In genomic region chr22:49574861-49575702, GRCh38 we compare ENCODE assay signal across 1 cellular context.
TF ChIP-seq lines count a peak whose summit lies in the region.

No MANE protein-coding gene starts in this region.

TF ChIP-seq in GM23338, 12 proteins besides CTCF, POLR2A, EP300 and RAD21 (continued from another document):
- TF ChIP-seq, protein P1, sequence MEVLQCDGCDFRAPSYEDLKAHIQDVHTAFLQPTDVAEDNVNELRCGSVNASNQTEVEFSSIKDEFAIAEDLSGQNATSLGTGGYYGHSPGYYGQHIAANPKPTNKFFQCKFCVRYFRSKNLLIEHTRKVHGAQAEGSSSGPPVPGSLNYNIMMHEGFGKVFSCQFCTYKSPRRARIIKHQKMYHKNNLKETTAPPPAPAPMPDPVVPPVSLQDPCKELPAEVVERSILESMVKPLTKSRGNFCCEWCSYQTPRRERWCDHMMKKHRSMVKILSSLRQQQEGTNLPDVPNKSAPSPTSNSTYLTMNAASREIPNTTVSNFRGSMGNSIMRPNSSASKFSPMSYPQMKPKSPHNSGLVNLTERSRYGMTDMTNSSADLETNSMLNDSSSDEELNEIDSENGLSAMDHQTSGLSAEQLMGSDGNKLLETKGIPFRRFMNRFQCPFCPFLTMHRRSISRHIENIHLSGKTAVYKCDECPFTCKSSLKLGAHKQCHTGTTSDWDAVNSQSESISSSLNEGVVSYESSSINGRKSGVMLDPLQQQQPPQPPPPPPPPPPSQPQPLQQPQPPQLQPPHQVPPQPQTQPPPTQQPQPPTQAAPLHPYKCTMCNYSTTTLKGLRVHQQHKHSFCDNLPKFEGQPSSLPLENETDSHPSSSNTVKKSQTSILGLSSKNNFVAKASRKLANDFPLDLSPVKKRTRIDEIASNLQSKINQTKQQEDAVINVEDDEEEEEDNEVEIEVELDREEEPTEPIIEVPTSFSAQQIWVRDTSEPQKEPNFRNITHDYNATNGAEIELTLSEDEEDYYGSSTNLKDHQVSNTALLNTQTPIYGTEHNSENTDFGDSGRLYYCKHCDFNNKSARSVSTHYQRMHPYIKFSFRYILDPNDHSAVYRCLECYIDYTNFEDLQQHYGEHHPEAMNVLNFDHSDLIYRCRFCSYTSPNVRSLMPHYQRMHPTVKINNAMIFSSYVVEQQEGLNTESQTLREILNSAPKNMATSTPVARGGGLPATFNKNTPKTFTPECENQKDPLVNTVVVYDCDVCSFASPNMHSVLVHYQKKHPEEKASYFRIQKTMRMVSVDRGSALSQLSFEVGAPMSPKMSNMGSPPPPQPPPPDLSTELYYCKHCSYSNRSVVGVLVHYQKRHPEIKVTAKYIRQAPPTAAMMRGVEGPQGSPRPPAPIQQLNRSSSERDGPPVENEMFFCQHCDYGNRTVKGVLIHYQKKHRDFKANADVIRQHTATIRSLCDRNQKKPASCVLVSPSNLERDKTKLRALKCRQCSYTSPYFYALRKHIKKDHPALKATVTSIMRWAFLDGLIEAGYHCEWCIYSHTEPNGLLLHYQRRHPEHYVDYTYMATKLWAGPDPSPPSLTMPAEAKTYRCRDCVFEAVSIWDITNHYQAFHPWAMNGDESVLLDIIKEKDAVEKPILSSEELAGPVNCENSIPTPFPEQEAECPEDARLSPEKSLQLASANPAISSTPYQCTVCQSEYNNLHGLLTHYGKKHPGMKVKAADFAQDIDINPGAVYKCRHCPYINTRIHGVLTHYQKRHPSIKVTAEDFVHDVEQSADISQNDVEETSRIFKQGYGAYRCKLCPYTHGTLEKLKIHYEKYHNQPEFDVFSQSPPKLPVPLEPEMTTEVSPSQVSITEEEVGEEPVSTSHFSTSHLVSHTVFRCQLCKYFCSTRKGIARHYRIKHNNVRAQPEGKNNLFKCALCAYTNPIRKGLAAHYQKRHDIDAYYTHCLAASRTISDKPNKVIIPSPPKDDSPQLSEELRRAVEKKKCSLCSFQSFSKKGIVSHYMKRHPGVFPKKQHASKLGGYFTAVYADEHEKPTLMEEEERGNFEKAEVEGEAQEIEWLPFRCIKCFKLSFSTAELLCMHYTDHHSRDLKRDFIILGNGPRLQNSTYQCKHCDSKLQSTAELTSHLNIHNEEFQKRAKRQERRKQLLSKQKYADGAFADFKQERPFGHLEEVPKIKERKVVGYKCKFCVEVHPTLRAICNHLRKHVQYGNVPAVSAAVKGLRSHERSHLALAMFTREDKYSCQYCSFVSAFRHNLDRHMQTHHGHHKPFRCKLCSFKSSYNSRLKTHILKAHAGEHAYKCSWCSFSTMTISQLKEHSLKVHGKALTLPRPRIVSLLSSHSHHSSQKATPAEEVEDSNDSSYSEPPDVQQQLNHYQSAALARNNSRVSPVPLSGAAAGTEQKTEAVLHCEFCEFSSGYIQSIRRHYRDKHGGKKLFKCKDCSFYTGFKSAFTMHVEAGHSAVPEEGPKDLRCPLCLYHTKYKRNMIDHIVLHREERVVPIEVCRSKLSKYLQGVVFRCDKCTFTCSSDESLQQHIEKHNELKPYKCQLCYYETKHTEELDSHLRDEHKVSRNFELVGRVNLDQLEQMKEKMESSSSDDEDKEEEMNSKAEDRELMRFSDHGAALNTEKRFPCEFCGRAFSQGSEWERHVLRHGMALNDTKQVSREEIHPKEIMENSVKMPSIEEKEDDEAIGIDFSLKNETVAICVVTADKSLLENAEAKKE (CRISPR knock-in tag; IDR thresholded peaks at IDR 0.05) = no peak
TF ChIP-seq in GM23338: peak in this region for 0.
